In genomic region chr10:49008056-49008455, GRCh38 we compare ENCODE assay signal across 22 cellular contexts.
DNase-seq lines count a peak whose midpoint lies in the region; ATAC-seq, FAIRE-seq and TF ChIP-seq lines count a peak whose summit lies in the region.
"Had no signal": no experiment of that assay in that cellular context is flagged by ENCODE, and none has a peak within 500 bp of the region (broad histone marks: within the 10 kb centered on the region; RNA-seq: fewer than 3 reads in every experiment).

No MANE protein-coding gene starts in this region.

- peak overlapping the region; percentile 63 for H3K27ac ChIP-seq in upper lobe of right lung
- H3K27ac ChIP-seq in pancreas: no peak overlapping the region
- H3K27ac ChIP-seq: KMS-11, SJCRH30 had no signal

- peaks cover 34% of the 10 kb centered on the region for H3K4me1 Mint-ChIP-seq in dendritic cell treated with granulocyte-macrophage colony-stimulating factor and Interleukin-4, amounts not matched to agents 40 ng/mL and 50 ng/mL, for 4 days (ENCODE audit: low read depth)
- peaks cover 21% of the 10 kb centered on the region for H3K4me1 Mint-ChIP-seq in nephron

- peak overlapping the region; percentile 5 for H3K27ac Mint-ChIP-seq in dendritic cell treated with granulocyte-macrophage colony-stimulating factor and Interleukin-4, amounts not matched to agents 40 ng/mL and 50 ng/mL, for 4 days
- peak overlapping the region in 2 of 3 experiments; percentile 60 to 74 for H3K27ac Mint-ChIP-seq in nephron
- H3K27ac Mint-ChIP-seq: CD4-positive, alpha-beta T cell had no signal

- H3K27me3 Mint-ChIP-seq in dendritic cell treated with granulocyte-macrophage colony-stimulating factor and Interleukin-4, amounts not matched to agents 40 ng/mL and 50 ng/mL, for 4 days: peaks cover 2% of the 10 kb centered on the region
- peaks cover 8% of the 10 kb centered on the region for H3K27me3 Mint-ChIP-seq in nephron (ENCODE audit: low read depth)
- H3K27me3 Mint-ChIP-seq: CD4-positive, alpha-beta T cell had no signal

- H3K4me3 ChIP-seq in upper lobe of right lung (no peak overlapping the region), pancreas (no peak overlapping the region)
- H3K4me3 ChIP-seq: GM12878, SJCRH30 had no signal

- no peaks in the 10 kb centered on the region for H3K9me3 Mint-ChIP-seq in dendritic cell treated with granulocyte-macrophage colony-stimulating factor and Interleukin-4, amounts not matched to agents 40 ng/mL and 50 ng/mL, for 4 days
- H3K9me3 Mint-ChIP-seq in nephron: no peaks in the 10 kb centered on the region
- H3K9me3 Mint-ChIP-seq: CD4-positive, alpha-beta T cell had no signal

- TF ChIP-seq CTCF in nephron (IDR thresholded peaks at IDR 0.05; ENCODE audit: unreplicated experiment in 3 of 3): no peak
- TF ChIP-seq CTCF in upper lobe of right lung (IDR thresholded peaks at IDR 0.05): no peak
- TF ChIP-seq CTCF in pancreas (IDR thresholded peaks at IDR 0.05): no peak

- intact Hi-C loops in dendritic cell treated with granulocyte-macrophage colony-stimulating factor and Interleukin-4, amounts not matched to agents 40 ng/mL and 50 ng/mL, for 4 days (cut with micrococcal nuclease): no loop called here
- intact Hi-C loops in left cardiac atrium (cut with DNase I): no loop called here
- intact Hi-C loops in upper lobe of right lung (cut with DNase I): no loop called here
- intact Hi-C loops in pancreas (cut with DNase I): no loop called here

- H3K36me3 ChIP-seq in upper lobe of right lung (no peaks in the 10 kb centered on the region), pancreas (no peaks in the 10 kb centered on the region)
- H3K36me3 ChIP-seq: BE2C, SJCRH30 had no signal

- WGBS in pancreas, 2 donors: 53 to 55% methylated on average over 2 of the region's 2 CpGs

- H3K36me3 Mint-ChIP-seq in dendritic cell treated with granulocyte-macrophage colony-stimulating factor and Interleukin-4, amounts not matched to agents 40 ng/mL and 50 ng/mL, for 4 days (ENCODE audit: low read depth): no peaks in the 10 kb centered on the region
- no peaks in the 10 kb centered on the region for H3K36me3 Mint-ChIP-seq in nephron (ENCODE audit: low read depth)

- H3K4me3 Mint-ChIP-seq in dendritic cell treated with granulocyte-macrophage colony-stimulating factor and Interleukin-4, amounts not matched to agents 40 ng/mL and 50 ng/mL, for 4 days: no peak overlapping the region
- no peak overlapping the region for H3K4me3 Mint-ChIP-seq in nephron
- H3K4me3 Mint-ChIP-seq: CD4-positive, alpha-beta T cell had no signal

- H3K27me3 ChIP-seq in upper lobe of right lung: no peaks in the 10 kb centered on the region
- H3K27me3 ChIP-seq in pancreas: no peaks in the 10 kb centered on the region
- H3K27me3 ChIP-seq: BE2C, SJCRH30 had no signal

- H3K4me1 ChIP-seq in upper lobe of right lung: peaks cover 10% of the 10 kb centered on the region
- H3K4me1 ChIP-seq in pancreas: no peaks in the 10 kb centered on the region
- H3K4me1 ChIP-seq: BE2C, SJCRH30 had no signal

- H3K9me3 ChIP-seq in upper lobe of right lung: no peaks in the 10 kb centered on the region
- no peaks in the 10 kb centered on the region for H3K9me3 ChIP-seq in pancreas
- H3K9me3 ChIP-seq: BE2C, SJCRH30 had no signal

- DNase-seq in left cardiac atrium (peak; percentile 45), upper lobe of right lung (peak; percentile 36), midbrain (lab: John Stamatoyannopoulos, UW) (no peak), pancreas (no peak)
- DNase-seq: BE2C; CD4-positive, alpha-beta T cell; COR-L47; DND-41; IMR-90; NCI-H1105; NCI-H2029 treated with DMSO at 0.1 percent for 48 hours; NCI-H226; NCI-H510A treated with DMSO at 0.1 percent for 48 hours; NCI-H748 treated with DMSO at 0.1 percent for 48 hours; NK-92 treated with Interleukin-12 subunit alpha and Interleukin-12 subunit beta, amount 100 ng/mL, for 24 hours; SJCRH30 had no signal

- peak; percentile 70 to 88 for ATAC-seq in left cardiac atrium
- ATAC-seq in upper lobe of right lung: no peak
- no peak for ATAC-seq in GM21528 (IDR thresholded peaks at IDR 0.05; ENCODE audit: low FRiP score, unreplicated experiment)
- no peak for ATAC-seq in pancreas
- ATAC-seq: GM12878, Panc1 had no signal

- no peak for FAIRE-seq in pancreas (lab: Jason Lieb, UNC)
- FAIRE-seq: GM12878 had no signal

Comparison
In these comparisons a context has a peak if more than half of its experiments do, and no peak if none do; other contexts are left out.
1. ATAC-seq: peak in left cardiac atrium (2 of 2); none in upper lobe of right lung (single experiment), GM21528 (single experiment) and pancreas (0 of 4).
2. DNase-seq: peak in left cardiac atrium (single experiment) and upper lobe of right lung (single experiment); none in midbrain (single experiment) and pancreas (0 of 6).